ENCODE assay signal across 1 cellular context in the genomic region with DNA sequence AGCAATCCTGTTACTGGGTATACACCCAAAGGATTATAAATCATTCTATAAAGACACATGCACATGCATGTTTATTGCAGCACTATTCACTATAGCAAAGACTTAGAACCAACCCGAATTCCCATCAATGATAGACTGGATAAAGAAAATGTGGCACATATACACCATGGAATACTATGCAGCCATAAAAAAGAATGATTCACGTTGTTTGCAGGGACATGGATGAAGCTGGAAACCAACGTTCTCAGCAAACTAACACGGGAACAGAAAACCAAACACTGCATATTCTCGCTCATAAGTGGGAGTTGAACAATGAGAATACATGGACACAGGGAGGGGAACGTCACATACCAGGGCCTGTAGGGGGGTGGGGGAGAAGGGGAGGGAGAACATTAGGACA. TPM values are rescaled to one million over a fixed set of nuclear protein-coding genes. Genes with fewer than 3 reads are reported as not detected.
"Had no signal": no experiment of that assay in that cellular context is flagged by ENCODE, and none has a peak within 500 bp of the region (broad histone marks: within the 10 kb centered on the region; RNA-seq: fewer than 3 reads in every experiment).

No MANE protein-coding gene starts in this region.

RNA-seq across cellular contexts. Expression of gene MARVELD2, which starts 56.6 kb away (rescaled TPM):
- total RNA-seq: G401 had no signal
